Comparison of ENCODE assay signal across 11 cellular contexts in the genomic region with DNA sequence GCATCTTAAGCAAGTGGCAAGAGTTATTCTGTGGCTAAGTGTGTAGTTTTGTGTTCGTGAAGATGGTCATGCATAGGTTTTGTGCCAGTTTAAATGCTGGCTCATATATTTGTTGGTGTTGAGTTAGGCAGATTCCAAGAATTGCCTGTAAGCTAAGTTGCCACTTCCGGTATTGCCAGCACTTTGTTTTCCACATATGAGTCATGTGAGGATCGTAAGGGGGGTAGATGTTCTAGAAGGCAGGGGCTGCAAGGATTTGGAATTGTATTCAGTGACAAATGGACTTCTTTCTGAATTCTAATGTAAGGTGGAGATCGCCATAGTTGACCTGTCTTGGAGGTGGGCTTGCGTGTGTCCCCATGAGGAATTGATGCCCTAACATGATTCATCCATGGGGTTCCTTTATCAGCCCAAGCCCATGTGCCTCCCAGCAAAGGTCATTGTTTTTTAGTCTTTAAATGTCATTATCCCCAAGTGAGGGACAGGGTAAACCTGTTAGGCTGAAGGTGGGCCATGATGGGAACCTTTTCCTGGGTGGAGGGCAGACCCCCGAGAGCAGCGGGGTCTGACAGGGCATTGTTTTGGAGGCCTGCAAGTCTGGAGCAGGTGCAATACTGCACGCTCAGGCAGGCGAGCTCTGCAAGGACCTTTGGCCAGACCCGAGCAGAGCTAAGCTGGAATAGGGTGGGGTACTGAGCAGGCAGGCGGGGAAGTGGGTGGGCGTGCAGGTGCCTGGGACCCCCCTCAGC.
DNase-seq lines count a peak whose midpoint lies in the region; ATAC-seq, FAIRE-seq and TF ChIP-seq lines count a peak whose summit lies in the region.
"Had no signal": no experiment of that assay in that cellular context is flagged by ENCODE, and none has a peak within 500 bp of the region (broad histone marks: within the 10 kb centered on the region; RNA-seq: fewer than 3 reads in every experiment).

No MANE protein-coding gene starts in this region.

- no peak overlapping the region for H3K9ac ChIP-seq in kidney (ENCODE audit: low read length in 2 of 2)

- TF ChIP-seq CTCF in heart left ventricle (IDR thresholded peaks at IDR 0.05) (no peak), kidney (IDR thresholded peaks at IDR 0.05; ENCODE audit: borderline replicate concordance, extremely low read depth, insufficient read depth) (no peak), upper lobe of right lung (IDR thresholded peaks at IDR 0.05) (no peak), nephron progenitor cell (IDR thresholded peaks at IDR 0.05) (no peak)

- 72 to 76% (median 72%) methylated on average over 10 to 12 of the region's 12 CpGs for WGBS in heart left ventricle, 4 donors

- no peak for ATAC-seq in heart left ventricle
- no peak for ATAC-seq in left cardiac atrium
- no peak for ATAC-seq in upper lobe of right lung

- no peak for TF ChIP-seq POLR2A in heart left ventricle (IDR thresholded peaks at IDR 0.05)

- no peaks in the 10 kb centered on the region for H3K27me3 ChIP-seq in heart left ventricle
- no peaks in the 10 kb centered on the region for H3K27me3 ChIP-seq in upper lobe of right lung

- H3K27me3 Mint-ChIP-seq in activated naive CD8-positive, alpha-beta T cell treated with anti-CD3 and anti-CD28 coated beads for 36 hours = no peaks in the 10 kb centered on the region
- peaks cover 4% of the 10 kb centered on the region for H3K27me3 Mint-ChIP-seq in nephron progenitor cell (ENCODE audit: low read depth, poor library complexity)

- H3K9me3 ChIP-seq in heart left ventricle = no peaks in the 10 kb centered on the region
- H3K9me3 ChIP-seq in kidney (ENCODE audit: control insufficient read depth in 1 of 2, low read length in 2 of 2) = no peaks in the 10 kb centered on the region
- H3K9me3 ChIP-seq in upper lobe of right lung = no peaks in the 10 kb centered on the region

- intact Hi-C loops in heart left ventricle (cut with DNase I) (loop anchor here in 2 of 10 donors (5.0 kb wide), 1 partner anchor 33 kb away; no protein-coding TSS in a partner anchor), left cardiac atrium (cut with DNase I) (no loop called here), kidney (cut with DNase I) (no loop called here), upper lobe of right lung (cut with DNase I) (no loop called here)

- H3K36me3 ChIP-seq in heart left ventricle (peaks cover 0 to 16% (median 8%) of the 10 kb centered on the region in 9 donors), kidney (ENCODE audit: control insufficient read depth in 1 of 2, insufficient read depth in 2 of 2, low read length in 2 of 2) (no peaks in the 10 kb centered on the region), upper lobe of right lung (peaks cover 15% of the 10 kb centered on the region)

- H3K4me3 Mint-ChIP-seq in activated naive CD8-positive, alpha-beta T cell treated with anti-CD3 and anti-CD28 coated beads for 36 hours = peak overlapping the region; percentile 35
- no peak overlapping the region for H3K4me3 Mint-ChIP-seq in nephron progenitor cell

- H3K4me1 ChIP-seq in heart left ventricle = peaks cover 45 to 100% (median 92%) of the 10 kb centered on the region in 12 donors
- H3K4me1 ChIP-seq in kidney (ENCODE audit: control insufficient read depth in 1 of 2, insufficient read depth in 1 of 2, low read depth in 1 of 2, low read length in 2 of 2) = peaks cover 51 to 57% of the 10 kb centered on the region in 2 donors
- H3K4me1 ChIP-seq in upper lobe of right lung = peaks cover 87% of the 10 kb centered on the region

- H3K4me3 ChIP-seq in heart left ventricle (peak overlapping the region in 1 of 12 donors; percentile 7), kidney (ENCODE audit: low read length in 2 of 2) (no peak overlapping the region), upper lobe of right lung (no peak overlapping the region)

- peaks cover 74% of the 10 kb centered on the region for H3K4me1 Mint-ChIP-seq in activated naive CD8-positive, alpha-beta T cell treated with anti-CD3 and anti-CD28 coated beads for 36 hours
- peaks cover 63% of the 10 kb centered on the region for H3K4me1 Mint-ChIP-seq in nephron progenitor cell

- no peaks in the 10 kb centered on the region for H3K9me3 Mint-ChIP-seq in activated naive CD8-positive, alpha-beta T cell treated with anti-CD3 and anti-CD28 coated beads for 36 hours
- no peaks in the 10 kb centered on the region for H3K9me3 Mint-ChIP-seq in nephron progenitor cell

- peaks cover 21% of the 10 kb centered on the region for H3K36me3 Mint-ChIP-seq in activated naive CD8-positive, alpha-beta T cell treated with anti-CD3 and anti-CD28 coated beads for 36 hours
- peaks cover 11% of the 10 kb centered on the region for H3K36me3 Mint-ChIP-seq in nephron progenitor cell (ENCODE audit: low read depth)

- H3K27ac Mint-ChIP-seq in activated naive CD8-positive, alpha-beta T cell treated with anti-CD3 and anti-CD28 coated beads for 36 hours = peak overlapping the region; percentile 80
- no peak overlapping the region for H3K27ac Mint-ChIP-seq in nephron progenitor cell

- H3K27ac ChIP-seq in heart left ventricle (peak overlapping the region in 8 of 12 donors; percentile 39 to 98 (median 84)), kidney (ENCODE audit: low read depth in 2 of 2, low read length in 2 of 2) (peak overlapping the region; percentile 3 to 15), upper lobe of right lung (peak overlapping the region; percentile 72)

- FAIRE-seq in kidney (lab: Jason Lieb, UNC) = no peak
- FAIRE-seq: D721Med had no signal

- DNase-seq in heart left ventricle (no peak), left cardiac atrium (no peak), kidney (no peak), upper lobe of right lung (no peak), amygdala (lab: John Stamatoyannopoulos, UW) (no peak), NCI-H2227 (lab: John Stamatoyannopoulos, UW; ENCODE audit: unreplicated experiment) (no peak), nephron progenitor cell (no peak)
- DNase-seq in activated naive CD8-positive, alpha-beta T cell treated with anti-CD3 and anti-CD28 coated beads for 36 hours = no peak
- DNase-seq: activated effector memory CD4-positive, alpha-beta T cell treated with Interleukin-2 at 50 U/mL for 16 hours; NCI-H526 treated with DMSO at 0.1 percent for 48 hours had no signal

Comparison
In these comparisons a context has a peak if more than half of its experiments do, and no peak if none do; other contexts are left out.
1. H3K27ac ChIP-seq: peak in every context shown above with its lines; median percentile 84 in heart left ventricle; 72 in upper lobe of right lung; 9 in kidney.